Comparison of ENCODE assay signal across 6 cellular contexts in genomic region chr9:33793496-33793895, GRCh38. TPM values are rescaled to one million over a fixed set of nuclear protein-coding genes. Genes with fewer than 3 reads are reported as not detected.
"Had no signal": no experiment of that assay in that cellular context is flagged by ENCODE, and none has a peak within 500 bp of the region (broad histone marks: within the 10 kb centered on the region; RNA-seq: fewer than 3 reads in every experiment).

No MANE protein-coding gene starts in this region.

RNA-seq across cellular contexts. Expression of gene PRSS3, which starts 1.9 kb away (rescaled TPM):
- total RNA-seq: subcutaneous adipose tissue, thyroid gland, tibial nerve, upper lobe of right lung, urinary bladder, uterus had no signal
